Comparison of ENCODE assay signal across 1 cellular context in genomic region chr2:241219030-241219382, GRCh38.
TF ChIP-seq lines count a peak whose summit lies in the region.

No MANE protein-coding gene starts in this region.

TF ChIP-seq in HepG2, 621 proteins besides CTCF, POLR2A, EP300 and RAD21 (continued from another document):
- TF ChIP-seq ZNF773 (CRISPR knock-in tag; IDR thresholded peaks at IDR 0.05; ENCODE audit: borderline replicate concordance) (no peak), ZNF549 (CRISPR knock-in tag; IDR thresholded peaks at IDR 0.05) (no peak), ZNF317 (CRISPR knock-in tag; IDR thresholded peaks at IDR 0.05) (no peak), ARID2 (CRISPR knock-in tag; IDR thresholded peaks at IDR 0.05; ENCODE audit: borderline replicate concordance) (0 out of 2 replicates have a peak, but pooled peaks have one; percentile 43), HOMEZ (CRISPR knock-in tag; IDR thresholded peaks at IDR 0.05; ENCODE audit: low read depth) (0 out of 2 replicates have a peak, but pooled peaks have one; percentile 9), SIX1 (CRISPR knock-in tag; IDR thresholded peaks at IDR 0.05; ENCODE audit: borderline replicate concordance) (no peak), CBX1 (IDR thresholded peaks at IDR 0.05; ENCODE audit: low read depth) (no peak), MYPOP (CRISPR knock-in tag; IDR thresholded peaks at IDR 0.05) (0 out of 2 replicates have a peak, but pooled peaks have one; percentile 28), BATF2 (CRISPR knock-in tag; IDR thresholded peaks at IDR 0.05) (no peak), ARID4A (CRISPR knock-in tag; IDR thresholded peaks at IDR 0.05; ENCODE audit: borderline replicate concordance) (no peak), FOSL2 (CRISPR knock-in tag; IDR thresholded peaks at IDR 0.05) (no peak), KAT7 (CRISPR knock-in tag; IDR thresholded peaks at IDR 0.05; ENCODE audit: borderline replicate concordance) (no peak), SUZ12 (IDR thresholded peaks at IDR 0.05; ENCODE audit: low read depth, low read length) (no peak), ZBTB14 (CRISPR knock-in tag; IDR thresholded peaks at IDR 0.05) (no peak), E2F2 (CRISPR knock-in tag; IDR thresholded peaks at IDR 0.05; ENCODE audit: borderline replicate concordance) (no peak), KLF16 (CRISPR knock-in tag; IDR thresholded peaks at IDR 0.05) (0 out of 4 replicates have a peak, but pooled peaks of 1 of the 2 experiments have one; percentile 20), KMT2B (CRISPR knock-in tag; IDR thresholded peaks at IDR 0.05) (0 out of 2 replicates have a peak, but pooled peaks have one; percentile 13), PPARG (CRISPR knock-in tag; conservative IDR thresholded peaks at IDR 0.05) (0 out of 2 replicates have a peak, but pooled peaks have one; percentile 16), ATF6 (CRISPR knock-in tag; conservative IDR thresholded peaks at IDR 0.05) (no peak), CREM (IDR thresholded peaks at IDR 0.05) (no peak), CREM (CRISPR knock-in tag; IDR thresholded peaks at IDR 0.05) (no peak), ZNF619 (CRISPR knock-in tag; IDR thresholded peaks at IDR 0.05) (no peak), CSRNP1 (CRISPR knock-in tag; IDR thresholded peaks at IDR 0.05) (no peak), MTF2 (CRISPR knock-in tag; IDR thresholded peaks at IDR 0.05; ENCODE audit: borderline replicate concordance) (no peak), MTF1 (CRISPR knock-in tag; IDR thresholded peaks at IDR 0.05) (no peak)
